Comparison of ENCODE assay signal across 8 cellular contexts in the genomic region with DNA sequence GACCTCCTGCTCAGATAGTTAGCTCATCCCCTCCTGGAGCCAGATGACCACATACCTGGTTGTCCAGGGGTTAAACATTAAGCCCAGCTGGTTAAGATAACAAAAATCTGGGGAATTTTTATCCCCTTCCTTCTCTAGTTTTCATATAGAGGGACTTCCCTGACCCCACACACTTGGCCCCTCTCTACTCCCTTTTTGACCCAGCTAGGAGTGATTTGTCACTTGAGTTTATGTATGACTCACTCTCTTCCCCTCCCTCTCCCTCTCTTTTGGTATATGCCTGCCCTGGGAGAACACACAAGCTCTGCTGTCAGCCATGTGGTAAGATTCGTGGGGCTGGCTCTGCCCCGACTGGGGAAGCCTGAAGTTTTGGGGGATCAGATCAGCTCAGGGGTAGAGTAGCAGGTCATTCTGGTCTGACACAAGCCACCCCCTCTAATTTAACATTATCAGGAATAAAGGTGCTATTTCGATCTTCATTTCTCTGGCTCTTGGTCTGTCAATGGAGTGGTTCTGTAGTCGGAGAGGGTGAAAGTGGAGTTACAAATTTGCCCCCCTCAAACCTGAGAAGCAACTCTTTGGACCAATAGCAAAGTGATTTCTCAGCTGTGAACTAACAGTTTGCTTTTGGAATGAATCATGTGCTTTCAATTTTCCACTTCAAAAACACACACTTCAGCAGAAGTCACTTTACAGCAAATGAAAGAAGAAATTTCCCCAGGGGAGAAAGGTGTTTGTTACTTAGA.
DNase-seq lines count a peak whose midpoint lies in the region; ATAC-seq and TF ChIP-seq lines count a peak whose summit lies in the region.

No MANE protein-coding gene starts in this region.

- peak overlapping the region; percentile 41 for H3K27ac Mint-ChIP-seq in chondrocyte (ENCODE audit: unreplicated experiment)

- no peaks in the 10 kb centered on the region for H3K9me3 Mint-ChIP-seq in chondrocyte (ENCODE audit: low read depth)

- 64 to 71% methylated on average over 2 of the region's 4 CpGs for WGBS in gastroesophageal sphincter (ENCODE audit: low coverage in 1 of 2), 2 donors

- TF ChIP-seq CTCF in chondrocyte (IDR thresholded peaks at IDR 0.05) = no peak
- no peak for TF ChIP-seq CTCF in gastroesophageal sphincter (IDR thresholded peaks at IDR 0.05)

- peaks cover 0 to 7% (median 0%) of the 10 kb centered on the region in 3 donors for H3K4me1 ChIP-seq in gastroesophageal sphincter

- no peak overlapping the region for H3K4me3 ChIP-seq in gastroesophageal sphincter

- H3K27me3 ChIP-seq in gastroesophageal sphincter = no peaks in the 10 kb centered on the region

- no peaks in the 10 kb centered on the region for H3K36me3 ChIP-seq in gastroesophageal sphincter

- peak; percentile 58 for ATAC-seq in GM19438 (IDR thresholded peaks at IDR 0.05; ENCODE audit: low read depth, unreplicated experiment)
- ATAC-seq in HG03378 (IDR thresholded peaks at IDR 0.05; ENCODE audit: unreplicated experiment) = peak; percentile 52
- no peak for ATAC-seq in gastroesophageal sphincter

- no peak overlapping the region for H3K27ac ChIP-seq in gastroesophageal sphincter

- no peak overlapping the region for H3K4me3 Mint-ChIP-seq in chondrocyte (ENCODE audit: unreplicated experiment)

- peaks cover 16% of the 10 kb centered on the region for H3K4me1 Mint-ChIP-seq in chondrocyte (ENCODE audit: low read depth)

- no peaks in the 10 kb centered on the region for H3K9me3 ChIP-seq in gastroesophageal sphincter

- no peaks in the 10 kb centered on the region for H3K36me3 Mint-ChIP-seq in chondrocyte (ENCODE audit: low read depth)

- DNase-seq in Daoy (ENCODE audit: low read depth) = peak; percentile 87
- no peak for DNase-seq in chondrocyte (ENCODE audit: low spot score)
- no peak for DNase-seq in midbrain (lab: John Stamatoyannopoulos, UW)
- DNase-seq in KG1 (lab: John Stamatoyannopoulos, UW) = no peak
- DNase-seq in effector CD8-positive, alpha-beta T cell (lab: John Stamatoyannopoulos, UW) = no peak

- H3K27me3 Mint-ChIP-seq in chondrocyte (ENCODE audit: low read depth) = peaks cover 13% of the 10 kb centered on the region

- no peak for TF ChIP-seq EP300 in gastroesophageal sphincter (IDR thresholded peaks at IDR 0.05)

- no peak for TF ChIP-seq POLR2A in gastroesophageal sphincter (IDR thresholded peaks at IDR 0.05)
